ENCODE assay signal across 37 cellular contexts in the genomic region with DNA sequence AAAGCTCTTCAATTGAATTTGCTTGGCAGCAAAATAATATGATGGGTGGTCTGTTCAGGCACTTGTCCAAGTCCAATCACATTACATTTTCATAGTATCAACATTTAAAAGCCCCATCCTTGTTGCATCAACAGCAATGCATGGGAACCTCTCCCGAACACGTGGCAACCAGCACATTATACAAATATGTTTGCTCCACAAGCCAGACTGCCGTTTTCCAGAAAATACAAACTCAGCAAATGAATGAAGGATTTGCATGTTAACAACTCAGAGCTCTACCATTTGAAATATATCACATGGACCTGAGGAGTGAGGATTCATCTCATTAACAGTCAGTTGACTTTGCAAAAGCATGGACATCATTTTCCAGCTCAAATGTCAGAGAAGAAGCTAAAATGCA.
"Had no signal": no experiment of that assay in that cellular context is flagged by ENCODE, and none has a peak within 500 bp of the region (broad histone marks: within the 10 kb centered on the region; RNA-seq: fewer than 3 reads in every experiment).

No MANE protein-coding gene starts in this region.

- H3K27me3 Mint-ChIP-seq: dendritic cell treated with granulocyte-macrophage colony-stimulating factor and Interleukin-4, amounts not matched to agents 40 ng/mL and 50 ng/mL, for 4 days had no signal

- H3K9me3 Mint-ChIP-seq: activated B cell treated with CpG ODN at 0.5 μM for 24 hours; activated CD8-positive, alpha-beta T cell treated with anti-CD3 and anti-CD28 coated beads for 36 hours; activated naive CD4-positive, alpha-beta T cell treated with anti-CD3 and anti-CD28 coated beads for 36 hours; activated naive CD4-positive, alpha-beta T cell treated with anti-CD3 and anti-CD28 coated beads, Interleukin-2, amount 50 U/mL, for 24 hours; activated naive CD8-positive, alpha-beta T cell treated with anti-CD3 and anti-CD28 coated beads for 36 hours; activated naive CD8-positive, alpha-beta T cell treated with anti-CD3 and anti-CD28 coated beads, Interleukin-2, amount 50 U/mL, for 24 hours; activated T-helper 1 cell treated with anti-CD3 and anti-CD28 coated beads, Interleukin-12 subunit alpha, Interleukin-12 subunit beta, Interleukin-2, Interleukin-4 antibody, amounts not matched to agents 30 ng/mL and 10 ng/mL and 1 ng/mL, durations not matched to agents 14 hours and 24 hours and 36 hours; activated T-helper 2 cell treated with anti-CD3 and anti-CD28 coated beads, Interferon-gamma antibody, Interleukin-2, Interleukin-4, amounts not matched to agents 10 μg/mL and 5 μg/mL and 100 μg/mL, durations not matched to agents 14 hours and 24 hours and 36 hours; brain; dendritic cell treated with granulocyte-macrophage colony-stimulating factor and Interleukin-4, amounts not matched to agents 40 ng/mL and 50 ng/mL, for 4 days; endodermal cell; T-cell; T-helper 2 cell treated with Interferon-gamma antibody and Interleukin-4, amounts not matched to agents 5 μg/mL and 100 μg/mL, for 36 hours had no signal

- H3K27ac ChIP-seq: adrenal gland, ascending aorta, breast epithelium, coronary artery, dorsolateral prefrontal cortex, epithelial cell of prostate, WERI-Rb-1 had no signal

- H3K36me3 ChIP-seq: adrenal gland, ascending aorta, breast epithelium, cardiac muscle cell, WERI-Rb-1 had no signal

- FAIRE-seq: frontal cortex had no signal

- H3K4me1 Mint-ChIP-seq: activated naive CD4-positive, alpha-beta T cell treated with anti-CD3 and anti-CD28 coated beads, Interleukin-2, amount 50 U/mL, for 24 hours; activated naive CD8-positive, alpha-beta T cell treated with anti-CD3 and anti-CD28 coated beads for 36 hours; activated naive CD8-positive, alpha-beta T cell treated with anti-CD3 and anti-CD28 coated beads, Interleukin-2, amount 50 U/mL, for 24 hours; T-cell had no signal

- H3K27me3 ChIP-seq: adrenal gland, ascending aorta, breast epithelium, cardiac muscle cell, dorsolateral prefrontal cortex had no signal

- H3K4me3 Mint-ChIP-seq: activated B cell treated with CpG ODN at 0.5 μM for 24 hours; activated CD8-positive, alpha-beta T cell treated with anti-CD3 and anti-CD28 coated beads for 36 hours; activated naive CD4-positive, alpha-beta T cell treated with anti-CD3 and anti-CD28 coated beads for 36 hours; activated naive CD4-positive, alpha-beta T cell treated with anti-CD3 and anti-CD28 coated beads, Interleukin-2, amount 50 U/mL, for 24 hours; activated naive CD8-positive, alpha-beta T cell treated with anti-CD3 and anti-CD28 coated beads for 36 hours; activated naive CD8-positive, alpha-beta T cell treated with anti-CD3 and anti-CD28 coated beads, Interleukin-2, amount 50 U/mL, for 24 hours; activated T-helper 1 cell treated with anti-CD3 and anti-CD28 coated beads, Interleukin-12 subunit alpha, Interleukin-12 subunit beta, Interleukin-2, Interleukin-4 antibody, amounts not matched to agents 30 ng/mL and 10 ng/mL and 1 ng/mL, durations not matched to agents 14 hours and 24 hours and 36 hours; brain; dendritic cell treated with granulocyte-macrophage colony-stimulating factor and Interleukin-4, amounts not matched to agents 40 ng/mL and 50 ng/mL, for 4 days; endodermal cell; T-cell; T-helper 17 cell; T-helper 2 cell treated with Interferon-gamma antibody and Interleukin-4, amounts not matched to agents 5 μg/mL and 100 μg/mL, for 36 hours had no signal

- H3K36me3 Mint-ChIP-seq: activated naive CD4-positive, alpha-beta T cell treated with anti-CD3 and anti-CD28 coated beads, Interleukin-2, amount 50 U/mL, for 24 hours; activated naive CD8-positive, alpha-beta T cell treated with anti-CD3 and anti-CD28 coated beads for 36 hours; brain; T-cell had no signal

- H3K4me1 ChIP-seq: ascending aorta, breast epithelium had no signal

- DNase-seq: activated B cell treated with CpG ODN at 0.5 μM for 24 hours; activated CD4-positive, alpha-beta T cell treated with anti-CD3 and anti-CD28 coated beads for 48 hours; activated CD4-positive, alpha-beta T cell treated with anti-CD3 and anti-CD28 coated beads, Interleukin-2, amount 50 U/mL, for 1 hour; activated CD4-positive, alpha-beta T cell treated with anti-CD3 and anti-CD28 coated beads, Interleukin-2, amount 50 U/mL, for 48 hours; activated CD8-positive, alpha-beta memory T cell treated with anti-CD3 and anti-CD28 coated beads for 24 hours; activated CD8-positive, alpha-beta T cell treated with anti-CD3 and anti-CD28 coated beads for 36 hours; activated effector memory CD4-positive, alpha-beta T cell treated with anti-CD3 and anti-CD28 coated beads, Interleukin-2, amount 50 U/mL, for 16 hours; activated naive CD4-positive, alpha-beta T cell treated with anti-CD3 and anti-CD28 coated beads for 36 hours; activated naive CD8-positive, alpha-beta T cell treated with anti-CD3 and anti-CD28 coated beads for 36 hours; activated naive CD8-positive, alpha-beta T cell treated with anti-CD3 and anti-CD28 coated beads, Interleukin-2, amount 50 U/mL, for 24 hours; activated T-cell treated with anti-CD3 and anti-CD28 coated beads, Interleukin-2, amount 50 U/mL, for 48 hours; adrenal gland; central memory CD4-positive, alpha-beta T cell; cerebellar nuclear complex; dorsolateral prefrontal cortex; effector memory CD4-positive, alpha-beta T cell; endodermal cell; head of caudate nucleus; hypothalamus; T-cell; T-helper 17 cell; T1000; WERI-Rb-1 had no signal

- ATAC-seq: activated CD4-positive, CD25-positive, alpha-beta regulatory T cell treated with anti-CD3 and anti-CD28 coated beads, Interleukin-2, amount 50 U/mL, for 24 hours; activated CD8-positive, alpha-beta T cell treated with anti-CD3 and anti-CD28 coated beads for 36 hours; activated naive CD8-positive, alpha-beta T cell treated with anti-CD3 and anti-CD28 coated beads, Interleukin-2, amount 50 U/mL, for 24 hours; esophagus mucosa; T-cell; T-helper 17 cell had no signal

- H3K4me3 ChIP-seq: adrenal gland, ascending aorta, breast epithelium, cardiac muscle cell, coronary artery, dorsolateral prefrontal cortex had no signal

- H3K9me3 ChIP-seq: adrenal gland, ascending aorta, breast epithelium had no signal
